Comparison of ENCODE assay signal across 9 cellular contexts in the genomic region with DNA sequence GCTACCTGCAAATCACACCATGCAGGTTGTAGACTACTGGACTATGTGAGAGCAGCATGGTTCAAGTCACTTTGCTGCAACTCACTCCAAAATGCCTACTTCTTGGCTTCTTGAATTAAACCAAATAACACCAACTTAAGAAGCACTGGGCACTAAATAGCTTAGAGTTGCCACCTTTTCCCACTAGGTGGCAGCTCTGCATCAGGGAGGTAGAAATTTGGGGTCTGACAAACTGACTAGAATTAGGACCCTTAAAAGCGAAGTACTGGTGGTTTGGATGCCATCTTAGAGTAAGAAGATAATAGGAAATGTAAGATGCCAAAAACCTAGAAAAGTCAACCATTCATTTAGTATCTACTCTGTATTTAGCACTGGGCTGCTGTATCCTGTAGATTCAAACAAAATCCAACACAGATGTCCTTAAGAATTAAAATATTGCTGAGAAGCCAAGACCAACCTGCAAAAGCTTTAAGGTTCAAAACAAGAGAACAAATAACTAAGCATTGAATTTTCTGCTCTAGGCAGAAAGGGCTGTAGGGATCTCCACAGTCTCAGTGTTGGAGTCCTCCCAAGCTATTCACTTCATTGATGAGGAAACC.
DNase-seq lines count a peak whose midpoint lies in the region; ATAC-seq and TF ChIP-seq lines count a peak whose summit lies in the region.
"Had no signal": no experiment of that assay in that cellular context is flagged by ENCODE, and none has a peak within 500 bp of the region (broad histone marks: within the 10 kb centered on the region; RNA-seq: fewer than 3 reads in every experiment).

No MANE protein-coding gene starts in this region.

- H3K4me2 ChIP-seq in OCI-LY3 (ENCODE audit: low read length) = no peak overlapping the region

- intact Hi-C loops in right cardiac atrium (cut with DNase I) (loop anchor here in 2 of 4 donors (2.0 to 5.0 kb wide), 2 partner anchors 173 to 191 kb away; no protein-coding TSS in a partner anchor), aorta (cut with DNase I) (loop anchor here in 1 of 2 donors (5.0 kb wide), 1 partner anchor 191 kb away; no protein-coding TSS in a partner anchor)

- H3K4me1 ChIP-seq in cardiac muscle cell (ENCODE audit: low read depth) (no peaks in the 10 kb centered on the region), right cardiac atrium (ENCODE audit: control insufficient read depth, insufficient read depth, low read length) (no peaks in the 10 kb centered on the region), OCI-LY3 (ENCODE audit: low read length) (no peaks in the 10 kb centered on the region), gastroesophageal sphincter (no peaks in the 10 kb centered on the region), upper lobe of left lung (no peaks in the 10 kb centered on the region), aorta (ENCODE audit: control insufficient read depth in 1 of 2, insufficient read depth in 2 of 2, low read length in 2 of 2) (no peaks in the 10 kb centered on the region)

- no peak for TF ChIP-seq EP300 in gastroesophageal sphincter (IDR thresholded peaks at IDR 0.05)
- no peak for TF ChIP-seq EP300 in upper lobe of left lung (IDR thresholded peaks at IDR 0.05)

- H2AFZ ChIP-seq in OCI-LY3 (ENCODE audit: low read depth, low read length) = no peak overlapping the region

- no peaks in the 10 kb centered on the region for H3K79me2 ChIP-seq in OCI-LY3 (ENCODE audit: low read length)

- no peak overlapping the region for H3K27ac ChIP-seq in cardiac muscle cell
- no peak overlapping the region for H3K27ac ChIP-seq in right cardiac atrium (ENCODE audit: low read length)
- H3K27ac ChIP-seq in OCI-LY3 (ENCODE audit: low read length) = no peak overlapping the region
- H3K27ac ChIP-seq in gastroesophageal sphincter = no peak overlapping the region
- no peak overlapping the region for H3K27ac ChIP-seq in upper lobe of left lung
- no peak overlapping the region for H3K27ac ChIP-seq in aorta (ENCODE audit: low read depth in 1 of 2, low read length in 2 of 2)

- TF ChIP-seq CTCF in cardiac muscle cell (IDR thresholded peaks at IDR 0.05; ENCODE audit: low read depth, low read length) (peak; percentile 82), OCI-LY3 (IDR thresholded peaks at IDR 0.05; ENCODE audit: low read depth, low read length) (peak; percentile 99), gastroesophageal sphincter (IDR thresholded peaks at IDR 0.05) (peak; percentile 10 to 69 (median 30)), upper lobe of left lung (IDR thresholded peaks at IDR 0.05) (peak in 5 of 6 experiments; percentile 14 to 47 (median 32))

- H3K4me3 ChIP-seq in cardiac muscle cell = no peak overlapping the region
- no peak overlapping the region for H3K4me3 ChIP-seq in right cardiac atrium (ENCODE audit: low read length)
- H3K4me3 ChIP-seq in OCI-LY3 (ENCODE audit: low read length) = no peak overlapping the region
- no peak overlapping the region for H3K4me3 ChIP-seq in gastroesophageal sphincter
- no peak overlapping the region for H3K4me3 ChIP-seq in upper lobe of left lung
- no peak overlapping the region for H3K4me3 ChIP-seq in aorta (ENCODE audit: low read length in 2 of 2)

- H3K9me3 ChIP-seq in cardiac muscle cell (ENCODE audit: low read depth) = no peaks in the 10 kb centered on the region
- no peaks in the 10 kb centered on the region for H3K9me3 ChIP-seq in right cardiac atrium (ENCODE audit: control insufficient read depth, low read length)
- H3K9me3 ChIP-seq in OCI-LY3 (ENCODE audit: insufficient read depth, low read length) = no peaks in the 10 kb centered on the region
- H3K9me3 ChIP-seq in gastroesophageal sphincter = no peaks in the 10 kb centered on the region
- peaks cover 0 to 8% (median 3%) of the 10 kb centered on the region in 4 donors for H3K9me3 ChIP-seq in upper lobe of left lung
- H3K9me3 ChIP-seq in aorta (ENCODE audit: control insufficient read depth, low read length) = peaks cover 4% of the 10 kb centered on the region

- H3K36me3 ChIP-seq in cardiac muscle cell = no peaks in the 10 kb centered on the region
- no peaks in the 10 kb centered on the region for H3K36me3 ChIP-seq in OCI-LY3 (replicated peaks; ENCODE audit: low read depth, low read length)
- H3K36me3 ChIP-seq in gastroesophageal sphincter = no peaks in the 10 kb centered on the region
- H3K36me3 ChIP-seq in upper lobe of left lung = no peaks in the 10 kb centered on the region
- H3K36me3 ChIP-seq in aorta (ENCODE audit: control insufficient read depth in 1 of 2, insufficient read depth in 2 of 2, low read length in 1 of 2) = no peaks in the 10 kb centered on the region

- WGBS in right cardiac atrium = 71% methylated on average over 1 of the region's 1 CpG
- WGBS in gastroesophageal sphincter (ENCODE audit: low coverage in 1 of 2), 2 donors = 63 to 100% methylated on average over 1 of the region's 1 CpG
- WGBS in upper lobe of left lung, 2 donors = 33 to 48% methylated on average over 1 of the region's 1 CpG
- 58 to 68% methylated on average over 1 of the region's 1 CpG for WGBS in aorta, 2 donors

- H3K9ac ChIP-seq in OCI-LY3 (ENCODE audit: low read length) = no peak overlapping the region

- H4K20me1 ChIP-seq in OCI-LY3 (ENCODE audit: insufficient read depth, low read length) = no peaks in the 10 kb centered on the region

- TF ChIP-seq POLR2A in gastroesophageal sphincter (IDR thresholded peaks at IDR 0.05) = no peak
- TF ChIP-seq POLR2A in upper lobe of left lung (IDR thresholded peaks at IDR 0.05) = no peak

- H3K27me3 ChIP-seq in cardiac muscle cell (no peaks in the 10 kb centered on the region), right cardiac atrium (ENCODE audit: control insufficient read depth, insufficient read depth) (no peaks in the 10 kb centered on the region), OCI-LY3 (ENCODE audit: low read depth, low read length) (peaks cover 50% of the 10 kb centered on the region), gastroesophageal sphincter (no peaks in the 10 kb centered on the region), upper lobe of left lung (no peaks in the 10 kb centered on the region), aorta (ENCODE audit: control insufficient read depth in 1 of 2, insufficient read depth in 2 of 2, low read length in 1 of 2) (peaks cover 0 to 4% of the 10 kb centered on the region in 2 donors)

- ATAC-seq in right cardiac atrium = no peak
- no peak for ATAC-seq in gastroesophageal sphincter
- ATAC-seq in upper lobe of left lung (ENCODE audit: low FRiP score in 2 of 2) = no peak
- no peak for ATAC-seq in HG02678 (IDR thresholded peaks at IDR 0.05; ENCODE audit: unreplicated experiment)
- no peak for ATAC-seq in aorta (ENCODE audit: low FRiP score)
- no peak for ATAC-seq in GM21447 (IDR thresholded peaks at IDR 0.05; ENCODE audit: unreplicated experiment)

- DNase-seq in cardiac muscle cell (ENCODE audit: low read depth in 1 of 2, low spot score in 1 of 2) (peak; percentile 42 to 68), right cardiac atrium (no peak), upper lobe of left lung (no peak), aorta (no peak)
- DNase-seq: NK-92 treated with Interleukin-12 subunit alpha and Interleukin-12 subunit beta, amount 100 ng/mL, for 24 hours had no signal

Comparison
In these comparisons a context has a peak if more than half of its experiments do, and no peak if none do; other contexts are left out.
1. DNase-seq: peak in cardiac muscle cell (2 of 2); none in right cardiac atrium (0 of 3), upper lobe of left lung (0 of 2) and aorta (0 of 2).
2. CTCF ChIP-seq: peak in every context shown above with its lines; median percentile 99 in OCI-LY3; 82 in cardiac muscle cell; 32 in upper lobe of left lung; 30 in gastroesophageal sphincter.